In the genomic region with DNA sequence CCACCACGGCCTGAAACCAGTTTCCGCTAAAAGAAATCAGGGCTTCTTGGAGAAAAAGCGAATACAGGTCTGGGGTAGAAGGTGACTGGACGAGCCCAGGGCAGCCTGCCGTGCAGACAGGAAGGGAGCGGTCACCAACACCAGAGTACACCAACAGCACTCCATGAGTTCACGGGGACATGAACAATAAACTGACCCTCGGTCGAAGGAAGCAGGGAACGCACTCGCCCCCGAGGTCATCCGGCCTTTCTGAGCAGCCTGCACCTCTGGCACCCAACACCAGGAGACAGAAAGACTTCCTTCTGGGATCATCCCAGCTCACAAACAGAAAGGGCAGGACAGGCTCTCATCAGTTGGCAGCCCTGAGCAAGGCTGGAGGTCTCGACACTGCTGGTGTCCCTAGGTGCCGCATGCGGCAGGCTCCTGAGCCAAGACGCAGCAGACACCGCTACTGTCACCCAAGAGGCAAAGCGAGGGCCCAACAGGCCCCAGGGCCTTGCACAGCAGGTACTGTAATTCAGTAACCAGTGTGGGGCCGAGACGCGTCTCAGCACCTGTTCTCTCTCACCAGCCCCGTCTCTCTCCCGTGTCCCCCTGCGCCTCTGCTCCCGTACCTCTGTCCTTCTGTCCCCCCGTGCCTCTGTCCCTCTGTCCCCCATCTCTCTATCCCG, we compare ENCODE assay signal across 2 cellular contexts.
TF ChIP-seq lines count a peak whose summit lies in the region.

No MANE protein-coding gene starts in this region.

TF ChIP-seq in GM23338, 12 proteins besides CTCF, POLR2A, EP300 and RAD21 (continued from another document):
- TF ChIP-seq REST (IDR thresholded peaks at IDR 0.05; ENCODE audit: unreplicated experiment) (no peak), EZH2phosphoT487 (IDR thresholded peaks at IDR 0.05; ENCODE audit: unreplicated experiment) (no peak), ZNF331 (CRISPR knock-in tag; IDR thresholded peaks at IDR 0.05; ENCODE audit: low read depth) (no peak), POLR2AphosphoS5 (IDR thresholded peaks at IDR 0.05; ENCODE audit: low read depth) (no peak), JUNB (IDR thresholded peaks at IDR 0.05; ENCODE audit: unreplicated experiment) (no peak), CREB1 (CRISPR knock-in tag; IDR thresholded peaks at IDR 0.05; ENCODE audit: low read depth) (no peak)

TF ChIP-seq in liver, 16 proteins besides CTCF, POLR2A, EP300 and RAD21 (continued from another document):
- TF ChIP-seq ATF3 (IDR thresholded peaks at IDR 0.05) (no peak), HNF4A (conservative IDR thresholded peaks at IDR 0.05) (no peak)
